In the genomic region with DNA sequence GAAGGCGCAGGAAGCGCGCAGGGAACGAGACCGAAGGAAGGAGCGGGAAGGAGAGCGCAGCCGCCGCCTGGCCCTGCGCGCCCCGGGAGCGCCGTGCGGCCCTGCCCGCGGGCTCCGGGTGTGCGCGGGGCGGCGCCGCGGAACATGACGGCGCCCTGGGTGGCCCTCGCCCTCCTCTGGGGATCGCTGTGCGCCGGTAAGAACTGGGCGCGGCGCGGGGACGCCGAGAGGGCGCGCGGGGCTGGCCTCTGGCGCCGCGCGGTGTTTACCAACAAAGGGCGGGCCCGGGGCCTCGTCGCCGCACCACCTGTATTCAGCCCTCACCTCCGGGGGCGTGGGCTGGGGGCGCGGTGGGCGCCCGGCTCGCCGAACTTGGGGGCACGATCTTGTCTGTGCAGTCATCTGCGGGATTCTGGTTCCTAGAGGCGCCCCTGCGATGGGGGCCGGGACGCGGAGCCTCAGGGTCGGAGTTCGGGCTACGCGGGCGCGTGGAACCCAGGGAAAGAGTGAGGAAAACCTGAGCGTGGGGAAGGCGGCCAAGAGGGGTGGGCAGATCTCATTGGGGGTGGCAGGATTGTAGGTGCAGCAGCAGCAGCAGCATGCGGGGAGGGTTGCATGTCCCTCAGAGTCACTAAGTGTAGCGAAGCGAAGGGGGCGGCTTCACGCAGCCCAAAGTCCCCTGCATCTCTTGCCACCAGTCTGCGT, we compare ENCODE assay signal across 8 cellular contexts. TPM values are rescaled to one million over a fixed set of nuclear protein-coding genes. Genes with fewer than 3 reads are reported as not detected.
DNase-seq lines count a peak whose midpoint lies in the region; ATAC-seq and TF ChIP-seq lines count a peak whose summit lies in the region.

No MANE protein-coding gene starts in this region.

- TF ChIP-seq CTCF in AG04450 (IDR thresholded peaks at IDR 0.05; ENCODE audit: low read depth, low read length) (no peak), colonic mucosa (IDR thresholded peaks at IDR 0.05) (no peak), lower leg skin (IDR thresholded peaks at IDR 0.05) (no peak)

- peaks cover 2% of the 10 kb centered on the region for H3K36me3 Mint-ChIP-seq in T-helper 17 cell (ENCODE audit: low read depth)
- H3K36me3 Mint-ChIP-seq in stimulated activated naive CD8-positive, alpha-beta T cell treated with anti-CD3 and anti-CD28 coated beads, Interleukin-15, Interleukin-2, amounts not matched to agents 100 ng/mL and 50 ng/mL, for 24 hours (ENCODE audit: low read depth), result no peaks in the 10 kb centered on the region

- no peaks in the 10 kb centered on the region for H3K27me3 ChIP-seq in AG04450 (ENCODE audit: control insufficient read depth, insufficient read depth, low read length)
- no peaks in the 10 kb centered on the region for H3K27me3 ChIP-seq in colonic mucosa

- no peak for ATAC-seq in GM18505 (IDR thresholded peaks at IDR 0.05; ENCODE audit: unreplicated experiment)
- ATAC-seq in HG03095 (IDR thresholded peaks at IDR 0.05; ENCODE audit: unreplicated experiment), result peak; percentile 30
- ATAC-seq in T-helper 17 cell, result peak; percentile 81

- DNase-seq in AG04450 (ENCODE audit: low read depth, low spot score), result no peak
- DNase-seq in T-helper 17 cell, result peak; percentile 14 to 32 (median 26)
- DNase-seq in colonic mucosa, result peak; percentile 69
- DNase-seq in lower leg skin (ENCODE audit: low spot score in 2 of 2), result peak in 1 of 2 donors; percentile 92
- DNase-seq in NCI-H1930 (lab: John Stamatoyannopoulos, UW), result no peak

- H3K4me3 Mint-ChIP-seq in T-helper 17 cell, result peak overlapping the region; percentile 98
- peak overlapping the region; percentile 92 for H3K4me3 Mint-ChIP-seq in stimulated activated naive CD8-positive, alpha-beta T cell treated with anti-CD3 and anti-CD28 coated beads, Interleukin-15, Interleukin-2, amounts not matched to agents 100 ng/mL and 50 ng/mL, for 24 hours

- peak overlapping the region; percentile 70 for H3K4me3 ChIP-seq in AG04450 (ENCODE audit: low read depth, low read length)
- H3K4me3 ChIP-seq in colonic mucosa, result peak overlapping the region; percentile 72
- peak overlapping the region; percentile 62 for H3K4me3 ChIP-seq in lower leg skin (ENCODE audit: low read depth, poor library complexity, severe bottlenecking)

- H3K27ac Mint-ChIP-seq in T-helper 17 cell, result no peak overlapping the region
- peak overlapping the region; percentile 87 for H3K27ac Mint-ChIP-seq in stimulated activated naive CD8-positive, alpha-beta T cell treated with anti-CD3 and anti-CD28 coated beads, Interleukin-15, Interleukin-2, amounts not matched to agents 100 ng/mL and 50 ng/mL, for 24 hours

- CTCF ChIA-PET in AG04450 (lab: Charles Lee), result interaction anchor here (1.1 kb wide), 1 partner anchor 108 kb away, joined by 3 read pairs; the partner anchor contains the start of gene XYLB

- no peaks in the 10 kb centered on the region for H3K27me3 Mint-ChIP-seq in T-helper 17 cell
- H3K27me3 Mint-ChIP-seq in stimulated activated naive CD8-positive, alpha-beta T cell treated with anti-CD3 and anti-CD28 coated beads, Interleukin-15, Interleukin-2, amounts not matched to agents 100 ng/mL and 50 ng/mL, for 24 hours, result peaks cover 11% of the 10 kb centered on the region

- TF ChIP-seq POLR2A in GM18505 (IDR thresholded peaks at IDR 0.05; ENCODE audit: borderline replicate concordance, extremely low read depth, insufficient read depth, insufficient read length) (peak; percentile 41), lower leg skin (IDR thresholded peaks at IDR 0.05) (no peak)

- H3K4me1 Mint-ChIP-seq in T-helper 17 cell, result peaks cover 9% of the 10 kb centered on the region
- peaks cover 19% of the 10 kb centered on the region for H3K4me1 Mint-ChIP-seq in stimulated activated naive CD8-positive, alpha-beta T cell treated with anti-CD3 and anti-CD28 coated beads, Interleukin-15, Interleukin-2, amounts not matched to agents 100 ng/mL and 50 ng/mL, for 24 hours (ENCODE audit: low read depth)

- H3K27ac ChIP-seq in AG04450 (ENCODE audit: low read depth, low read length), result no peak overlapping the region
- peak overlapping the region; percentile 86 for H3K27ac ChIP-seq in colonic mucosa

- H3K9me3 Mint-ChIP-seq in stimulated activated naive CD8-positive, alpha-beta T cell treated with anti-CD3 and anti-CD28 coated beads, Interleukin-15, Interleukin-2, amounts not matched to agents 100 ng/mL and 50 ng/mL, for 24 hours, result peaks cover 4% of the 10 kb centered on the region

- intact Hi-C loops in colonic mucosa (cut with DNase I) (no loop called here), lower leg skin (cut with DNase I; ENCODE audit: low total_unique reads) (no loop called here)

- H3K9me3 ChIP-seq in AG04450 (ENCODE audit: control insufficient read depth, insufficient read depth, low read length), result no peaks in the 10 kb centered on the region; the same call in 1 of the 2 replicates
- H3K9me3 ChIP-seq in T-helper 17 cell (ENCODE audit: control insufficient read depth, low read length, poor library complexity, severe bottlenecking), result no peaks in the 10 kb centered on the region
- no peaks in the 10 kb centered on the region for H3K9me3 ChIP-seq in colonic mucosa

- 1 to 2% methylated on average over 32 to 64 of the region's 77 CpGs for WGBS in lower leg skin, 2 donors

- POLR2A ChIA-PET in AG04450 (lab: Yijun Ruan, JAX), result no interaction called here

- H3K9ac ChIP-seq in colonic mucosa (ENCODE audit: low read depth in 2 of 2, low read length in 2 of 2), result peak overlapping the region; percentile 76 to 80

- H3K36me3 ChIP-seq in colonic mucosa, result no peaks in the 10 kb centered on the region

- peaks cover 10% of the 10 kb centered on the region for H3K4me1 ChIP-seq in colonic mucosa

RNA-seq across cellular contexts. Expression of gene ACVR2B, which starts 0.6 kb away (rescaled TPM):
- polyA plus RNA-seq in AG04450 (2011; rRNA removed), result 0.82 and 1.0 TPM in 2 replicates
- polyA minus RNA-seq in AG04450 (2011; rRNA and poly(A)+ RNA removed), result 5.3 and 5.5 TPM in 2 replicates
- total RNA-seq in T-helper 17 cell (1 to 10 TPM; 6.6 to 6.7 TPM), colonic mucosa (1 to 10 TPM; 5.4 to 6.4 TPM), lower leg skin (1 to 10 TPM; 2.5 to 6.0 (median 3.8) TPM)

RNA-seq across cellular contexts. Expression of gene EXOG, which starts 41.8 kb away (rescaled TPM):
- 15.1 and 19.3 TPM in 2 replicates for polyA plus RNA-seq in AG04450 (2011; rRNA removed)
- polyA minus RNA-seq in AG04450 (2011; rRNA and poly(A)+ RNA removed), result 9.3 and 9.8 TPM in 2 replicates
- total RNA-seq in T-helper 17 cell, result 10 to 100 TPM; 20.9 to 21.3 TPM
- total RNA-seq in colonic mucosa, result 10 to 100 TPM in 1 of 2 donors, 1 to 10 TPM in 1; 6.1 to 12.0 TPM
- total RNA-seq in lower leg skin, result 1 to 10 TPM in 3 of 4 donors, under 1 TPM in 1; 0.34 to 3.9 (median 3.1) TPM

Comparison
In these comparisons a context has a peak if more than half of its experiments do, and no peak if none do; other contexts are left out.
1. DNase-seq: peak in T-helper 17 cell (3 of 3) and colonic mucosa (single experiment); none in AG04450 (single experiment) and NCI-H1930 (0 of 2).
2. Peak in every context shown above with its lines, with median percentiles within 50 percentile points of each other: H3K4me3 ChIP-seq.